Comparison of ENCODE assay signal across 11 cellular contexts in the genomic region with DNA sequence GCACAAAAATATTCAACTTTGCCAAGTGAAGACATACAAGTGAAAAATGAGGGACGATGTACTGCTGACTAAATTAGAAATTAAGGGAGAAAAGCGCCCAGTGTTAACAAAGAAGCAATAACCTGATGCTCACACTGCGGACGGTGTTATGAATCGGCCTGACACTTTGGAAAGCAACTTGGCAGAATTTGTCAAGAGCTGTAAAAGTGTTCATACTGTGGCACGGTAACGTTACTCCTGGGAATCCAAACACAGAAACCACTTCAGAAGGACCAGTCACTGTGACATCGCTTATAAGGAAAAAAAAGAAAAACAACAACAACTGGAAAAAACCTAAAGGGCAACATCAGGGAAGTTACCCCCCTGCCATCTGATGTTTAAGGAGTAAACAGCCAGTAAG. TPM values are rescaled to one million over a fixed set of nuclear protein-coding genes. Genes with fewer than 3 reads are reported as not detected.
DNase-seq lines count a peak whose midpoint lies in the region; ATAC-seq, FAIRE-seq and TF ChIP-seq lines count a peak whose summit lies in the region.
"Had no signal": no experiment of that assay in that cellular context is flagged by ENCODE, and none has a peak within 500 bp of the region (broad histone marks: within the 10 kb centered on the region; RNA-seq: fewer than 3 reads in every experiment).

No MANE protein-coding gene starts in this region.

- H3K36me3 ChIP-seq in iPS-20b (ENCODE audit: insufficient read depth, low read depth, low read length) (no peaks in the 10 kb centered on the region; the same call in 1 of the 2 replicates), pancreas (no peaks in the 10 kb centered on the region)

- WGBS in pancreas, 2 donors, result 73 to 85% methylated on average over 8 of the region's 8 CpGs

- ATAC-seq in stimulated activated naive CD8-positive, alpha-beta T cell treated with anti-CD3 and anti-CD28 coated beads, Interleukin-15, amount 100 ng/mL, for 72 hours, result no peak
- ATAC-seq in pancreas, result no peak

- H3K27me3 ChIP-seq in iPS-20b (ENCODE audit: insufficient read depth, low read length) (no peaks in the 10 kb centered on the region), pancreas (no peaks in the 10 kb centered on the region)

- no peak overlapping the region for H3K4me3 Mint-ChIP-seq in activated CD4-positive, alpha-beta T cell treated with anti-CD3 and anti-CD28 coated beads, Interleukin-2, amount 10 ng/mL, durations not matched to agents 7 days and 5 days
- H3K4me3 Mint-ChIP-seq in activated naive CD8-positive, alpha-beta T cell, result peak overlapping the region; percentile 20
- peak overlapping the region; percentile 14 to 47 for H3K4me3 Mint-ChIP-seq in stimulated activated naive CD8-positive, alpha-beta T cell treated with anti-CD3 and anti-CD28 coated beads, Interleukin-15, amount 100 ng/mL, for 72 hours

- H3K36me3 Mint-ChIP-seq in activated CD4-positive, alpha-beta T cell treated with anti-CD3 and anti-CD28 coated beads, Interleukin-2, amount 10 ng/mL, durations not matched to agents 7 days and 5 days (ENCODE audit: low read depth), result peaks cover 39% of the 10 kb centered on the region
- H3K36me3 Mint-ChIP-seq in activated naive CD8-positive, alpha-beta T cell, result peaks cover 6% of the 10 kb centered on the region

- peak overlapping the region; percentile 19; the same call in 1 of the 2 replicates for H3K9ac ChIP-seq in iPS-20b (ENCODE audit: low read depth, low read length)
- H3K9ac ChIP-seq: parathyroid adenoma had no signal

- CTCF ChIA-PET in activated CD4-positive, alpha-beta T cell treated with anti-CD3 and anti-CD28 coated beads, Interleukin-2, amount 10 ng/mL, durations not matched to agents 7 days and 5 days (lab: Charles Lee), result interaction anchor here (1.6 kb wide), 1 partner anchor 11 kb away, joined by 5 read pairs; no protein-coding TSS in a partner anchor

- H3K4me3 ChIP-seq in iPS-20b (ENCODE audit: low read length), result peak overlapping the region; percentile 23; the same call in 1 of the 2 replicates
- no peak overlapping the region for H3K4me3 ChIP-seq in pancreas

- H3K4me1 ChIP-seq in iPS-20b (ENCODE audit: insufficient read depth, low read length), result peaks cover 58% of the 10 kb centered on the region
- peaks cover 0 to 23% (median 0%) of the 10 kb centered on the region in 3 donors for H3K4me1 ChIP-seq in pancreas

- H3K4me1 Mint-ChIP-seq in activated CD4-positive, alpha-beta T cell treated with anti-CD3 and anti-CD28 coated beads, Interleukin-2, amount 10 ng/mL, durations not matched to agents 7 days and 5 days, result peaks cover 84% of the 10 kb centered on the region
- peaks cover 88% of the 10 kb centered on the region for H3K4me1 Mint-ChIP-seq in activated naive CD8-positive, alpha-beta T cell (ENCODE audit: low read depth)
- peaks cover 94% of the 10 kb centered on the region for H3K4me1 Mint-ChIP-seq in stimulated activated naive CD8-positive, alpha-beta T cell treated with anti-CD3 and anti-CD28 coated beads, Interleukin-15, amount 100 ng/mL, for 72 hours

- no peaks in the 10 kb centered on the region for H3K27me3 Mint-ChIP-seq in activated CD4-positive, alpha-beta T cell treated with anti-CD3 and anti-CD28 coated beads, Interleukin-2, amount 10 ng/mL, durations not matched to agents 7 days and 5 days
- H3K27me3 Mint-ChIP-seq in activated naive CD8-positive, alpha-beta T cell, result no peaks in the 10 kb centered on the region
- no peaks in the 10 kb centered on the region for H3K27me3 Mint-ChIP-seq in stimulated activated naive CD8-positive, alpha-beta T cell treated with anti-CD3 and anti-CD28 coated beads, Interleukin-15, amount 100 ng/mL, for 72 hours

- POLR2A ChIA-PET in activated CD4-positive, alpha-beta T cell treated with anti-CD3 and anti-CD28 coated beads, Interleukin-2, amount 10 ng/mL, durations not matched to agents 7 days and 5 days (lab: Charles Lee), result no interaction called here

- peak overlapping the region; percentile 71 for H3K27ac Mint-ChIP-seq in activated CD4-positive, alpha-beta T cell treated with anti-CD3 and anti-CD28 coated beads, Interleukin-2, amount 10 ng/mL, durations not matched to agents 7 days and 5 days
- H3K27ac Mint-ChIP-seq in activated naive CD8-positive, alpha-beta T cell, result peak overlapping the region; percentile 89
- H3K27ac Mint-ChIP-seq in stimulated activated naive CD8-positive, alpha-beta T cell treated with anti-CD3 and anti-CD28 coated beads, Interleukin-15, amount 100 ng/mL, for 72 hours, result peak overlapping the region; percentile 4 to 85

- H3K9me3 Mint-ChIP-seq in activated CD4-positive, alpha-beta T cell treated with anti-CD3 and anti-CD28 coated beads, Interleukin-2, amount 10 ng/mL, durations not matched to agents 7 days and 5 days, result no peaks in the 10 kb centered on the region
- no peaks in the 10 kb centered on the region for H3K9me3 Mint-ChIP-seq in activated naive CD8-positive, alpha-beta T cell (ENCODE audit: low read depth)
- H3K9me3 Mint-ChIP-seq in stimulated activated naive CD8-positive, alpha-beta T cell treated with anti-CD3 and anti-CD28 coated beads, Interleukin-15, amount 100 ng/mL, for 72 hours, result no peaks in the 10 kb centered on the region

- intact Hi-C loops in pancreas (cut with DNase I), result no loop called here

- no peak for TF ChIP-seq CTCF in pancreas (IDR thresholded peaks at IDR 0.05)

- no peaks in the 10 kb centered on the region for H3K9me3 ChIP-seq in iPS-20b (ENCODE audit: insufficient read depth, low read depth, low read length)
- H3K9me3 ChIP-seq in pancreas, result no peaks in the 10 kb centered on the region

- no peak for DNase-seq in activated CD4-positive, alpha-beta T cell treated with anti-CD3 and anti-CD28 coated beads, Interleukin-2, amount 10 ng/mL, durations not matched to agents 7 days and 5 days
- no peak for DNase-seq in activated CD4-positive, alpha-beta T cell treated with anti-CD3 and anti-CD28 coated beads for 1 hour
- no peak for DNase-seq in stimulated activated naive CD8-positive, alpha-beta T cell treated with anti-CD3 and anti-CD28 coated beads, Interleukin-15, amount 100 ng/mL, for 72 hours
- DNase-seq in pancreas (no peak), GM12891 (ENCODE audit: insufficient read length, low spot score) (no peak), NAMALWA (ENCODE audit: low spot score) (no peak)
- DNase-seq: Kasumi-1 had no signal

- FAIRE-seq in pancreas (lab: Jason Lieb, UNC) (no peak), GM12891 (lab: Jason Lieb, UNC) (no peak)
- FAIRE-seq: islet of Langerhans had no signal

- H3K27ac ChIP-seq in iPS-20b (ENCODE audit: low read length), result no peak overlapping the region
- no peak overlapping the region for H3K27ac ChIP-seq in pancreas
- H3K27ac ChIP-seq: parathyroid adenoma had no signal

- TF ChIP-seq POLR2A in GM12891 (IDR thresholded peaks at IDR 0.05; ENCODE audit: low read depth, low read length), result no peak

TF ChIP-seq in GM12891, 5 proteins besides CTCF, POLR2A, EP300 and RAD21:
- TF ChIP-seq PAX5 (IDR thresholded peaks at IDR 0.05; ENCODE audit: insufficient read depth, low read length, severe bottlenecking), result no peak
- TF ChIP-seq POLR2AphosphoS5 (IDR thresholded peaks at IDR 0.05; ENCODE audit: low read depth, low read length), result no peak
- TF ChIP-seq TAF1 (IDR thresholded peaks at IDR 0.05; ENCODE audit: low read depth, low read length), result no peak
- no peak for TF ChIP-seq SPI1 (IDR thresholded peaks at IDR 0.05; ENCODE audit: low read depth, low read length)
- no peak for TF ChIP-seq POU2F2 (IDR thresholded peaks at IDR 0.05; ENCODE audit: low read depth, low read length)

RNA-seq across cellular contexts. Expression of a gene that starts 27.8 kb away (rescaled TPM):
- total RNA-seq in activated CD4-positive, alpha-beta T cell treated with anti-CD3 and anti-CD28 coated beads, Interleukin-2, amount 10 ng/mL, durations not matched to agents 7 days and 5 days, result 100 to 1,000 TPM; 529 to 567 TPM
- 100 to 1,000 TPM in 2 of 6 donors, 10 to 100 TPM in 4; 43.2 to 124 (median 69.3) TPM for total RNA-seq in pancreas
- polyA plus RNA-seq in pancreas, result 100 to 1,000 TPM in 1 of 2 donors, 10 to 100 TPM in 1; 71.8 to 116 TPM
- polyA plus RNA-seq in GM12891 (2012; ENCODE audit: low read depth, missing spikeins), result 305 TPM

Comparison
In these comparisons a context has a peak if more than half of its experiments do, and no peak if none do; other contexts are left out.
1. RNA of a gene that starts 27.8 kb away (total RNA-seq): 529 to 567 TPM in activated CD4-positive, alpha-beta T cell treated with anti-CD3 and anti-CD28 coated beads, Interleukin-2, amount 10 ng/mL, durations not matched to agents 7 days and 5 days; 43.2 to 124 TPM in pancreas; every median in the first group is over 4 times any median in the second.
2. Peak in every context shown above with its lines, with median percentiles within 50 percentile points of each other: H3K27ac Mint-ChIP-seq.